ENCODE assay signal across 8 cellular contexts in genomic region chr1:54121482-54122130, GRCh38. TPM values are rescaled to one million over a fixed set of nuclear protein-coding genes. Genes with fewer than 3 reads are reported as not detected.
DNase-seq lines count a peak whose midpoint lies in the region; ATAC-seq and TF ChIP-seq lines count a peak whose summit lies in the region.

No MANE protein-coding gene starts in this region.

- peak; percentile 33 to 90 (median 78) for TF ChIP-seq CTCF in dorsolateral prefrontal cortex (IDR thresholded peaks at IDR 0.05 in 54 of 56, conservative IDR thresholded peaks at IDR 0.05 in 2 of 56; ENCODE audit: low read depth in 1 of 56, partially characterized antibody in 56 of 56)
- peak; percentile 83 for TF ChIP-seq CTCF in lower lobe of right lung (IDR thresholded peaks at IDR 0.05)

- intact Hi-C loops in dorsolateral prefrontal cortex (cut with DNase I) (loop anchor here (1.0 to 5.0 kb wide), 3 partner anchors 286 to 367 kb away; partner anchors contain the start of gene SSBP3 (in 2 of the 2)), lower lobe of right lung (cut with DNase I) (no loop called here)

- peak overlapping the region; percentile 19 for H2AFZ ChIP-seq in ACC112 (ENCODE audit: low read length, unreplicated experiment)

- no peaks in the 10 kb centered on the region for H3K36me3 ChIP-seq in ACC112 (ENCODE audit: insufficient read depth, low read length)
- no peaks in the 10 kb centered on the region for H3K36me3 ChIP-seq in lower lobe of right lung

- no peaks in the 10 kb centered on the region for H3K9me3 ChIP-seq in lower lobe of right lung

- H3K79me2 ChIP-seq in ACC112 (ENCODE audit: control insufficient read depth, insufficient read depth, low read length, unreplicated experiment) = no peaks in the 10 kb centered on the region

- peaks cover 19% of the 10 kb centered on the region for H3K4me1 ChIP-seq in ACC112 (ENCODE audit: control insufficient read depth, insufficient read depth, low read length, unreplicated experiment)
- H3K4me1 ChIP-seq in lower lobe of right lung = peaks cover 14% of the 10 kb centered on the region

- H3K4me3 ChIP-seq in ACC112 (ENCODE audit: low read depth, low read length) = peak overlapping the region; percentile 55
- peak overlapping the region in 57 of 59 donors; percentile 8 to 64 (median 43) for H3K4me3 ChIP-seq in dorsolateral prefrontal cortex
- H3K4me3 ChIP-seq in lower lobe of right lung = peak overlapping the region; percentile 28

- peak; percentile 66 for DNase-seq in GM19238 (ENCODE audit: insufficient read length, low spot score)
- peak; percentile 35 for DNase-seq in NCI-H510A (lab: John Stamatoyannopoulos, UW)
- DNase-seq in activated CD4-positive, alpha-beta T cell treated with anti-CD3 and anti-CD28 coated beads, Interleukin-2, amount 50 U/mL, for 48 hours = peak; percentile 71 to 76
- DNase-seq in dorsolateral prefrontal cortex = peak; percentile 71 to 89 (median 84)
- peak; percentile 77 for DNase-seq in lower lobe of right lung
- DNase-seq in stimulated activated CD4-positive, alpha-beta T cell treated with anti-CD3 and anti-CD28 coated beads, TNF-alpha, amount 100 ng/mL, for 1 hour (ENCODE audit: low read depth in 3 of 3, low spot score in 1 of 3) = peak; percentile 17 to 51 (median 33)

- peak overlapping the region; percentile 9; the same call in 1 of the 2 replicates for H3K27ac ChIP-seq in ACC112 (ENCODE audit: low read depth, low read length)
- H3K27ac ChIP-seq in dorsolateral prefrontal cortex = peak overlapping the region in 4 of 59 donors; percentile 2 to 49 (median 22)
- H3K27ac ChIP-seq in lower lobe of right lung = no peak overlapping the region

- H3K27me3 ChIP-seq in ACC112 (ENCODE audit: insufficient read depth, low read length) (no peaks in the 10 kb centered on the region), dorsolateral prefrontal cortex (no peaks in the 10 kb centered on the region), lower lobe of right lung (ENCODE audit: low read depth) (no peaks in the 10 kb centered on the region)

- ATAC-seq in lower lobe of right lung = peak; percentile 88 to 91
- ATAC-seq in HG02884 (IDR thresholded peaks at IDR 0.05; ENCODE audit: unreplicated experiment) = no peak

RNA-seq across cellular contexts. Expression of gene CDCP2, which starts 31.2 kb away (rescaled TPM):
- total RNA-seq in dorsolateral prefrontal cortex (1 to 10 TPM in 2 of 120 experiments, under 1 TPM in 80, not detected in 38; 0.12 to 1.1 (median 0.39) TPM), lower lobe of right lung (not detected)

Comparison
In these comparisons a context has a peak if more than half of its experiments do, and no peak if none do; other contexts are left out.
1. DNase-seq: peak in every context shown above with its lines; median percentile 84 in dorsolateral prefrontal cortex; 77 in lower lobe of right lung; 74 in activated CD4-positive, alpha-beta T cell treated with anti-CD3 and anti-CD28 coated beads, Interleukin-2, amount 50 U/mL, for 48 hours; 66 in GM19238; 35 in NCI-H510A; 33 in stimulated activated CD4-positive, alpha-beta T cell treated with anti-CD3 and anti-CD28 coated beads, TNF-alpha, amount 100 ng/mL, for 1 hour.